Comparison of ENCODE assay signal across 26 cellular contexts in the genomic region with DNA sequence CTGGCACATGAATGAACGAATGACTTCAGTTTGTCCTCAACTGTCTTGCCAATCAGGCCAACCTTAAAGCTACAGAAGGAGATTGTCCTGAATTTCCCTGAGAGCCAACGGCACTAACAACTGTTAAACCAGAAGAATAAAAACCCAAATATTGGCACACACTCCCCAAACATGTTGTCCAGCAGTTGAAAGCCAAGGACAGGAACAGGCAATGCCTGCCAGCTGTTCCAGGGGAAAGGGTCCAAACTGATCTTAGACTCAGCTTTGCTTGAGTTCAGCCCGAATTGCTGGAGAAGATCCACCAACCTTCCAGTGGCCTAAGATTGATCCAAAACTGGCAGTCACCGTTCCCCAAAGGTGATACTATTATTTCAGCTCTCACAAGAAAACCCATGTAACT. TPM values are rescaled to one million over a fixed set of nuclear protein-coding genes. Genes with fewer than 3 reads are reported as not detected.
"Had no signal": no experiment of that assay in that cellular context is flagged by ENCODE, and none has a peak within 500 bp of the region (broad histone marks: within the 10 kb centered on the region; RNA-seq: fewer than 3 reads in every experiment).

No MANE protein-coding gene starts in this region.

- DNase-seq: activated CD4-positive, alpha-beta T cell treated with anti-CD3 and anti-CD28 coated beads for 48 hours; activated CD4-positive, alpha-beta T cell treated with anti-CD3 and anti-CD28 coated beads, Interleukin-2, amount 50 U/mL, for 48 hours; activated CD8-positive, alpha-beta memory T cell treated with anti-CD3 and anti-CD28 coated beads for 24 hours; activated effector memory CD4-positive, alpha-beta T cell treated with Interleukin-2 at 50 U/mL for 16 hours; activated naive CD4-positive, alpha-beta T cell treated with Interleukin-2 at 50 U/mL for 16 hours; activated naive CD8-positive, alpha-beta T cell treated with anti-CD3 and anti-CD28 coated beads for 36 hours; amniotic stem cell; central memory CD4-positive, alpha-beta T cell; endodermal cell; foreskin keratinocyte; islet precursor cell; left colon; lower lobe of right lung; mesenchymal stem cell; natural killer cell; psoas muscle; stimulated activated CD4-positive, alpha-beta T cell treated with anti-CD3 and anti-CD28 coated beads, Interleukin-2, amount 100 ng/mL, for 48 hours; stimulated activated naive CD4-positive, alpha-beta T cell treated with Interleukin-2 at 50 U/mL for 16 hours; SW 1271; T-helper 9 cell; upper lobe of left lung had no signal

- H3K4me1 ChIP-seq: foreskin keratinocyte, lower lobe of right lung, psoas muscle, upper lobe of left lung, vagina had no signal

- H3K27me3 ChIP-seq: foreskin keratinocyte, neutrophil, upper lobe of left lung, vagina had no signal

- H3K4me3 ChIP-seq: lower lobe of right lung, psoas muscle, upper lobe of left lung, vagina had no signal

- H3K36me3 ChIP-seq: lower lobe of right lung, neutrophil, upper lobe of left lung, vagina had no signal

- H3K9me3 ChIP-seq: lower lobe of right lung, neutrophil, psoas muscle, upper lobe of left lung, vagina had no signal

- ATAC-seq: activated CD4-positive, CD25-positive, alpha-beta regulatory T cell treated with anti-CD3 and anti-CD28 coated beads, Interleukin-2, amount 50 U/mL, for 24 hours; esophagus mucosa; foreskin keratinocyte; left colon; lower lobe of right lung; natural killer cell had no signal

- H3K27ac ChIP-seq: foreskin keratinocyte, lower lobe of right lung, neutrophil, psoas muscle, upper lobe of left lung, vagina, VCaP had no signal

RNA-seq across cellular contexts. Expression of gene ZNF695, which starts 53.7 kb away (rescaled TPM):
- total RNA-seq: lower lobe of right lung, psoas muscle had no signal
